8 cellular contexts compared by ENCODE assay signal in the genomic region with DNA sequence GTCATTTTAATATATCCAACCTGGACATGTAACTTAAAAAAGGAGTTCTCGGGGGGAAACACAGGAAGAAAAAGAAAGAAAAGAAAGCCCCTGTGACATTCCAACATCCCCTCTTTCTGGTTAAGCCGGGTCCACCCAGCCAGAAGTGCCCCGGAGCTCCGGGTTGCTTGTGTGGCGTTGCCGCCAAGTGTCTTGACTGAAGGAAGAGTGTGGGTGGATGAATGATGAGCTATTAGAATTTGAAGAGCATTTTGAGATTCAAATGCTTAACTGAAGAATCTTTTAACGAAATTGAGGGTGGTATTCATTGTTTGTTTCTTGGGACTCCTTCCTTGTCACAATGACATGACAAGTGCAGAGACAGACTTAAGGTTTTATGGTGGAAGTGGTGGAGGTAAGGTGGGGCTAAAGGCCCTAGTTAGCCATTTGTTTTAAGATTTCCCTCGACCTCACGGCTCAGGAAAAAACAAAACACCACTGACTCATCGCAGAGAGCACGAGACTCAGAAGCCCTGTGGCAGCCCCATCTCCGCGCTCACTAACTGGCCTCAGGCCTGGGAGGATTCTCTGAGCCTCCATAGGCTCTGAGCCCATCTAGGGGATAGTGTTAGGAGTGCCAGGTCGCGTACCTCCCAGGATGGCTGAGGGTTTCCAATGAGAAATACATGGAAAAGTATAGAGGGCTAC. TPM values are rescaled to one million over a fixed set of nuclear protein-coding genes. Genes with fewer than 3 reads are reported as not detected.
DNase-seq lines count a peak whose midpoint lies in the region; ATAC-seq and TF ChIP-seq lines count a peak whose summit lies in the region.

No MANE protein-coding gene starts in this region.

- CTCF ChIA-PET in activated CD8-positive, alpha-beta T cell treated with anti-CD3 and anti-CD28 coated beads for 36 hours (lab: Charles Lee): no interaction called here

- no peaks in the 10 kb centered on the region for H4K20me1 ChIP-seq in hepatocyte (ENCODE audit: insufficient read depth, poor library complexity, severe bottlenecking)

- TF ChIP-seq CTCF in activated CD8-positive, alpha-beta T cell treated with anti-CD3 and anti-CD28 coated beads for 36 hours (IDR thresholded peaks at IDR 0.05): no peak
- no peak for TF ChIP-seq CTCF in hepatocyte (IDR thresholded peaks at IDR 0.05; ENCODE audit: poor library complexity)

- no peak overlapping the region for H3K27ac Mint-ChIP-seq in activated CD8-positive, alpha-beta T cell treated with anti-CD3 and anti-CD28 coated beads for 36 hours

- peak overlapping the region; percentile 80 for H3K4me2 ChIP-seq in hepatocyte
- H3K4me2 ChIP-seq in skeletal muscle satellite cell (ENCODE audit: low read length): peak overlapping the region; percentile 81

- H3K9me2 ChIP-seq in hepatocyte (replicated peaks; ENCODE audit: insufficient read depth): no peaks in the 10 kb centered on the region

- H3K36me3 ChIP-seq in H7 (replicated peaks; ENCODE audit: control insufficient read depth, insufficient read depth, low read length): no peaks in the 10 kb centered on the region
- H3K36me3 ChIP-seq in hepatocyte (replicated peaks; ENCODE audit: insufficient read depth, low read depth): no peaks in the 10 kb centered on the region
- no peaks in the 10 kb centered on the region for H3K36me3 ChIP-seq in skeletal muscle satellite cell (ENCODE audit: insufficient read depth, low read length)
- H3K36me3 ChIP-seq in aorta (ENCODE audit: control insufficient read depth in 1 of 2, insufficient read depth in 2 of 2, low read length in 1 of 2): no peaks in the 10 kb centered on the region

- peaks cover 28% of the 10 kb centered on the region for H3K27me3 ChIP-seq in H7 (ENCODE audit: control insufficient read depth, insufficient read depth, low read length)
- H3K27me3 ChIP-seq in hepatocyte: peaks cover 40% of the 10 kb centered on the region
- H3K27me3 ChIP-seq in skeletal muscle satellite cell (ENCODE audit: control insufficient read depth, insufficient read depth, low read length): no peaks in the 10 kb centered on the region
- H3K27me3 ChIP-seq in aorta (ENCODE audit: control insufficient read depth in 1 of 2, insufficient read depth in 2 of 2, low read length in 1 of 2): no peaks in the 10 kb centered on the region

- peak overlapping the region; percentile 96 for H3K27ac ChIP-seq in hepatocyte
- peak overlapping the region in 1 of 2 donors; percentile 50 for H3K27ac ChIP-seq in aorta (ENCODE audit: low read depth in 1 of 2, low read length in 2 of 2)

- WGBS in hepatocyte (ENCODE audit: low lambda C conversion rate, missing lambda C conversion rate): 36% methylated on average over 15 of the region's 15 CpGs
- WGBS in aorta, 2 donors: 70 to 72% methylated on average over 15 of the region's 15 CpGs

- no peak for ATAC-seq in activated CD8-positive, alpha-beta T cell treated with anti-CD3 and anti-CD28 coated beads for 36 hours
- ATAC-seq in left lobe of liver (no peak), aorta (ENCODE audit: low FRiP score) (no peak)

- H3K27me3 Mint-ChIP-seq in activated CD8-positive, alpha-beta T cell treated with anti-CD3 and anti-CD28 coated beads for 36 hours: peaks cover 53% of the 10 kb centered on the region

- H3K4me3 ChIP-seq in H7 (ENCODE audit: insufficient read depth, low read depth, low read length): peak overlapping the region; percentile 62
- no peak overlapping the region for H3K4me3 ChIP-seq in hepatocyte
- no peak overlapping the region for H3K4me3 ChIP-seq in skeletal muscle satellite cell (ENCODE audit: low read length)
- H3K4me3 ChIP-seq in aorta (ENCODE audit: low read length in 2 of 2): no peak overlapping the region

- peak overlapping the region; percentile 57 for H3K4me3 Mint-ChIP-seq in activated CD8-positive, alpha-beta T cell treated with anti-CD3 and anti-CD28 coated beads for 36 hours

- H3K9ac ChIP-seq in skeletal muscle satellite cell (ENCODE audit: low read depth, low read length): peak overlapping the region; percentile 67

- H3K36me3 Mint-ChIP-seq in activated CD8-positive, alpha-beta T cell treated with anti-CD3 and anti-CD28 coated beads for 36 hours (ENCODE audit: low read depth): no peaks in the 10 kb centered on the region

- peak overlapping the region; percentile 62 for H2AFZ ChIP-seq in hepatocyte

- DNase-seq in H7 (peak; percentile 55), hepatocyte (ENCODE audit: low spot score) (peak; percentile 64), NCI-H524 (lab: John Stamatoyannopoulos, UW) (no peak), left lobe of liver (ENCODE audit: low spot score) (no peak), aorta (no peak), occipital lobe (lab: John Stamatoyannopoulos, UW) (no peak)
- no peak for DNase-seq in activated CD8-positive, alpha-beta T cell treated with anti-CD3 and anti-CD28 coated beads for 36 hours

- peaks cover 6% of the 10 kb centered on the region for H3K4me1 Mint-ChIP-seq in activated CD8-positive, alpha-beta T cell treated with anti-CD3 and anti-CD28 coated beads for 36 hours (ENCODE audit: low read depth)

- H3K9me3 ChIP-seq in hepatocyte (ENCODE audit: low read depth) (no peaks in the 10 kb centered on the region), skeletal muscle satellite cell (replicated peaks; ENCODE audit: low read length) (no peaks in the 10 kb centered on the region), aorta (ENCODE audit: control insufficient read depth, low read length) (no peaks in the 10 kb centered on the region)

- no peaks in the 10 kb centered on the region for H3K9me3 Mint-ChIP-seq in activated CD8-positive, alpha-beta T cell treated with anti-CD3 and anti-CD28 coated beads for 36 hours

- peaks cover 11% of the 10 kb centered on the region for H3K79me2 ChIP-seq in hepatocyte

- intact Hi-C loops in activated CD8-positive, alpha-beta T cell treated with anti-CD3 and anti-CD28 coated beads for 36 hours (cut with micrococcal nuclease): no loop called here
- intact Hi-C loops in aorta (cut with DNase I): loop anchor here in 1 of 2 donors (10.0 kb wide), 1 partner anchor 94 kb away; no protein-coding TSS in a partner anchor

- POLR2A ChIA-PET in activated CD8-positive, alpha-beta T cell treated with anti-CD3 and anti-CD28 coated beads for 36 hours (lab: Charles Lee): no interaction called here

- peaks cover 14% of the 10 kb centered on the region for H3K4me1 ChIP-seq in hepatocyte (ENCODE audit: insufficient read depth)
- peaks cover 26% of the 10 kb centered on the region for H3K4me1 ChIP-seq in skeletal muscle satellite cell (ENCODE audit: control insufficient read depth, insufficient read depth, low read length)
- H3K4me1 ChIP-seq in aorta (ENCODE audit: control insufficient read depth in 1 of 2, insufficient read depth in 2 of 2, low read length in 2 of 2): no peaks in the 10 kb centered on the region

RNA-seq across cellular contexts. Expression of gene GLI3, which starts 1.8 kb away (rescaled TPM):
- total RNA-seq in H7 (2014; rRNA removed; shearing (Covaris generic)): 6.7 and 12.4 TPM in 2 replicates
- total RNA-seq in activated CD8-positive, alpha-beta T cell treated with anti-CD3 and anti-CD28 coated beads for 36 hours: not detected
- total RNA-seq in hepatocyte: 3.6 and 5.5 TPM in 2 replicates
- polyA plus RNA-seq in hepatocyte: 20.0 and 25.2 TPM in 2 replicates
- 2.8 and 3.1 TPM in 2 replicates for total RNA-seq in skeletal muscle satellite cell (2012; rRNA removed)
- 0.88 TPM for total RNA-seq in left lobe of liver
- total RNA-seq in aorta: 10 to 100 TPM; 21.3 to 34.9 TPM
- polyA plus RNA-seq in aorta: 1 to 10 TPM in 1 of 2 donors, under 1 TPM in 1; 0.50 to 1.2 TPM
- 4.1 TPM for total RNA-seq in occipital lobe

Comparison
In these comparisons a context has a peak if more than half of its experiments do, and no peak if none do; other contexts are left out.
1. DNase-seq: peak in H7 (single experiment) and hepatocyte (single experiment); none in activated CD8-positive, alpha-beta T cell treated with anti-CD3 and anti-CD28 coated beads for 36 hours (single experiment), NCI-H524 (0 of 2), left lobe of liver (single experiment), aorta (0 of 2) and occipital lobe (single experiment).